Comparison of ENCODE assay signal across 15 cellular contexts in the genomic region with DNA sequence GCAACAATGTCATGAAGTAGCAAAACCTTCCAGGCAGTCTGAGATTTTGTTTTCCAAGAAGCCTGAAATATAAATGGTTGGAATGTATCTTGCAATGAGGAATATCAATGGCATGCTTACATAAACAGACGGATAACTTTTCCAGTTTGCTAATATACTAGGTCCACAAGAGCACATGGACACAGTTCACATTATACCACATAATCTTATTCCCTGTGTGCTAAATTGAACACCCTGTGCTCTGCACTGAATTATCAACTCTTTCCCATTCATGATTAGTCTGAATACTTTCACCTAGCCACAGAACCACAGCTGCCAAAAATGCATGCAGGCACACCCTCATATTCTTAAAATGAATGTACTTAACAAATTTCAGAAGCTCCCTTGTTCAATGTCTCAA.
A peak's percentile ranks its signal among the peaks of the same experiment; 100 is the strongest.
DNase-seq lines count a peak whose midpoint lies in the region; ATAC-seq, FAIRE-seq and TF ChIP-seq lines count a peak whose summit lies in the region.
"Had no signal": no experiment of that assay in that cellular context is flagged by ENCODE, and none has a peak within 500 bp of the region (broad histone marks: within the 10 kb centered on the region; RNA-seq: fewer than 3 reads in every experiment).

No MANE protein-coding gene starts in this region.

- H3K9me1 ChIP-seq in keratinocyte (ENCODE audit: control insufficient read depth, extremely low read depth, insufficient read depth, low read length): no peaks in the 10 kb centered on the region

- TF ChIP-seq CTCF in HCT116 (IDR thresholded peaks at IDR 0.05 in 2 of 3, conservative IDR thresholded peaks at IDR 0.05 in 1 of 3; ENCODE audit: borderline replicate concordance in 1 of 3, insufficient read depth in 1 of 3, low read depth in 2 of 3, low read length in 2 of 3) (no peak), brain microvascular endothelial cell (IDR thresholded peaks at IDR 0.05; ENCODE audit: low read depth, low read length, missing control alignments) (no peak), keratinocyte (optimal IDR thresholded peaks at IDR 0.05 in 1 of 3, IDR thresholded peaks at IDR 0.05 in 1 of 3, conservative IDR thresholded peaks at IDR 0.05 in 1 of 3; ENCODE audit: extremely low read depth in 1 of 3, insufficient read depth in 2 of 3, low read length in 3 of 3) (no peak)

- in situ Hi-C loops in brain microvascular endothelial cell (cut with HindIII; ENCODE audit: low pct_ligation_motif_present, low sequenced_read_pairs): no loop called here

- FAIRE-seq in keratinocyte (lab: Jason Lieb, UNC): peak; percentile 85
- FAIRE-seq: A549, K562 had no signal

- H3K79me2 ChIP-seq in HCT116 (ENCODE audit: insufficient read depth, low read length): no peaks in the 10 kb centered on the region
- no peaks in the 10 kb centered on the region for H3K79me2 ChIP-seq in keratinocyte (ENCODE audit: control insufficient read depth, insufficient read depth, low read length)

- no peak overlapping the region for H3K27ac ChIP-seq in HCT116 (ENCODE audit: low read depth, low read length)
- H3K27ac ChIP-seq in brain microvascular endothelial cell: no peak overlapping the region
- H3K27ac ChIP-seq in keratinocyte (ENCODE audit: control insufficient read depth, insufficient read depth, low read length): no peak overlapping the region
- H3K27ac ChIP-seq: A549, neutrophil, spleen had no signal

- no TSS peak for BruUV-seq in HCT116 (replicated peaks; lab: Mats Ljungman, UMichigan)

- TF ChIP-seq POLR2A in HCT116 (IDR thresholded peaks at IDR 0.05; ENCODE audit: borderline replicate concordance, extremely low read depth, insufficient read depth, insufficient read length): no peak

- intact Hi-C loops in HCT116 (cut with micrococcal nuclease): no loop called here

- H3K27me3 ChIP-seq in HCT116 (ENCODE audit: insufficient read depth, low read length) (no peaks in the 10 kb centered on the region), brain microvascular endothelial cell (replicated peaks) (no peaks in the 10 kb centered on the region), keratinocyte (ENCODE audit: control insufficient read depth, extremely low read depth, insufficient read depth, low read length) (no peaks in the 10 kb centered on the region)
- H3K27me3 ChIP-seq: ascending aorta, neutrophil, spleen had no signal

- H2AFZ ChIP-seq in HCT116 (ENCODE audit: low read depth, low read length, poor library complexity, severe bottlenecking): peak overlapping the region; percentile 34
- H2AFZ ChIP-seq in keratinocyte (ENCODE audit: control insufficient read depth, low read length): no peak overlapping the region

- H3K4me3 ChIP-seq in HCT116 (replicated peaks in 1 of 2; ENCODE audit: low read depth in 1 of 2, low read length in 2 of 2) (no peak overlapping the region), brain microvascular endothelial cell (ENCODE audit: low read depth, low read length) (no peak overlapping the region), keratinocyte (ENCODE audit: control insufficient read depth in 2 of 3, extremely low read depth in 1 of 3, insufficient read depth in 2 of 3, low read depth in 1 of 3, low read length in 3 of 3) (no peak overlapping the region)
- H3K4me3 ChIP-seq: A549, ascending aorta, K562, spleen had no signal

- RAD21 ChIA-PET in HCT116 (lab: Charles Lee; ENCODE audit: low non-redundant PET in 1 of 2, low total read pairs in 2 of 2, uncharacterized antibody in 2 of 2, unreplicated experiment in 2 of 2): no interaction called here

- H3K36me3 ChIP-seq in HCT116 (ENCODE audit: control insufficient read depth in 1 of 2, insufficient read depth in 2 of 2, low read length in 2 of 2) (no peaks in the 10 kb centered on the region), brain microvascular endothelial cell (replicated peaks) (no peaks in the 10 kb centered on the region), keratinocyte (ENCODE audit: control insufficient read depth in 2 of 2, extremely low read depth in 1 of 2, insufficient read depth in 2 of 2, low read length in 2 of 2) (peaks cover 0 to 2% of the 10 kb centered on the region in 2 experiments)
- H3K36me3 ChIP-seq: ascending aorta, neutrophil, spleen had no signal

- POLR2A ChIA-PET in HCT116 (lab: Charles Lee): no interaction called here

- H3K9me2 ChIP-seq in HCT116 (ENCODE audit: insufficient read depth): no peaks in the 10 kb centered on the region

- TF ChIP-seq RAD21 in HCT116 (IDR thresholded peaks at IDR 0.05; ENCODE audit: low read depth): no peak

- CTCF ChIA-PET in HCT116 (lab: Charles Lee): interaction anchor here (0.9 kb wide), 1 partner anchor 8 kb away, joined by 3 read pairs; no protein-coding TSS in a partner anchor

- H3K4me1 ChIP-seq in HCT116 (ENCODE audit: control insufficient read depth in 1 of 2, insufficient read depth in 2 of 2, low read length in 2 of 2): peaks cover 3 to 6% of the 10 kb centered on the region in 2 experiments; a peak in 1 of 4 replicates
- H3K4me1 ChIP-seq in keratinocyte (ENCODE audit: control insufficient read depth, extremely low read depth, insufficient read depth, low read length): peaks cover 15% of the 10 kb centered on the region
- H3K4me1 ChIP-seq: A549, spleen had no signal

- H3K4me2 ChIP-seq in HCT116 (ENCODE audit: low read length): no peak overlapping the region
- H3K4me2 ChIP-seq in keratinocyte (ENCODE audit: control insufficient read depth, extremely low read depth, insufficient read depth, low read depth, low read length): peak overlapping the region; percentile 48
- H3K4me2 ChIP-seq: A549 had no signal

- DNase-seq in A172 (ENCODE audit: low spot score) (peak; percentile 4), HCT116 (ENCODE audit: low read depth, low spot score) (no peak), brain microvascular endothelial cell (peak; percentile 47), keratinocyte (ENCODE audit: low read depth, low spot score) (no peak), LoVo (ENCODE audit: low spot score) (no peak), AML-193 (lab: John Stamatoyannopoulos, UW) (no peak)
- DNase-seq: NCI-H748 treated with DMSO at 0.1 percent for 48 hours, spleen had no signal

- dilution Hi-C loops in keratinocyte (cut with MboI; ENCODE audit: extremely low pct_ligation_motif_present, low sequenced_read_pairs): no loop called here

- H3K9me3 ChIP-seq in HCT116 (ENCODE audit: control insufficient read depth in 1 of 2, insufficient read depth in 1 of 2, low read depth in 1 of 2, low read length in 2 of 2) (no peaks in the 10 kb centered on the region), keratinocyte (ENCODE audit: control insufficient read depth, low read depth, low read length) (no peaks in the 10 kb centered on the region)
- H3K9me3 ChIP-seq: A549, ascending aorta, neutrophil, spleen had no signal

- H3K9ac ChIP-seq in HCT116 (ENCODE audit: low read length) (no peak overlapping the region), keratinocyte (ENCODE audit: control insufficient read depth, extremely low read depth, insufficient read depth, low read length) (no peak overlapping the region)

- ATAC-seq in HCT116: no peak
- ATAC-seq in HG02798 (IDR thresholded peaks at IDR 0.05; ENCODE audit: poor library complexity, unreplicated experiment): no peak
- no peak for ATAC-seq in GM21526 (IDR thresholded peaks at IDR 0.05; ENCODE audit: low FRiP score, unreplicated experiment)
- ATAC-seq: A549; activated T-helper 17 cell treated with anti-CD3 and anti-CD28 coated beads, Interleukin-2, amount 50 U/mL, for 72 hours; K562 had no signal

- H4K20me1 ChIP-seq in HCT116 (ENCODE audit: insufficient read depth) (no peaks in the 10 kb centered on the region), keratinocyte (ENCODE audit: control insufficient read depth, extremely low read depth, insufficient read depth, low read length) (no peaks in the 10 kb centered on the region)

TF ChIP-seq in HCT116, 20 proteins besides CTCF, POLR2A, EP300 and RAD21:
- no peak for TF ChIP-seq YY1 (IDR thresholded peaks at IDR 0.05; ENCODE audit: extremely low read depth, insufficient replicate concordance, low read depth, low read length)
- TF ChIP-seq, protein P1, sequence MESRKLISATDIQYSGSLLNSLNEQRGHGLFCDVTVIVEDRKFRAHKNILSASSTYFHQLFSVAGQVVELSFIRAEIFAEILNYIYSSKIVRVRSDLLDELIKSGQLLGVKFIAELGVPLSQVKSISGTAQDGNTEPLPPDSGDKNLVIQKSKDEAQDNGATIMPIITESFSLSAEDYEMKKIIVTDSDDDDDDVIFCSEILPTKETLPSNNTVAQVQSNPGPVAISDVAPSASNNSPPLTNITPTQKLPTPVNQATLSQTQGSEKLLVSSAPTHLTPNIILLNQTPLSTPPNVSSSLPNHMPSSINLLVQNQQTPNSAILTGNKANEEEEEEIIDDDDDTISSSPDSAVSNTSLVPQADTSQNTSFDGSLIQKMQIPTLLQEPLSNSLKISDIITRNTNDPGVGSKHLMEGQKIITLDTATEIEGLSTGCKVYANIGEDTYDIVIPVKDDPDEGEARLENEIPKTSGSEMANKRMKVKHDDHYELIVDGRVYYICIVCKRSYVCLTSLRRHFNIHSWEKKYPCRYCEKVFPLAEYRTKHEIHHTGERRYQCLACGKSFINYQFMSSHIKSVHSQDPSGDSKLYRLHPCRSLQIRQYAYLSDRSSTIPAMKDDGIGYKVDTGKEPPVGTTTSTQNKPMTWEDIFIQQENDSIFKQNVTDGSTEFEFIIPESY (IDR thresholded peaks at IDR 0.05; ENCODE audit: extremely low read depth, insufficient replicate concordance, low read length): no peak
- TF ChIP-seq JUND (IDR thresholded peaks at IDR 0.05): no peak
TF ChIP-seq in HCT116: peak in this region for 0.

Comparison
In these comparisons a context has a peak if more than half of its experiments do, and no peak if none do; other contexts are left out.
1. DNase-seq: peak in A172 (single experiment) and brain microvascular endothelial cell (single experiment); none in HCT116 (single experiment), keratinocyte (single experiment), LoVo (single experiment) and AML-193 (0 of 2).